Comparison of ENCODE assay signal across 9 cellular contexts in genomic region chr12:45257185-45257585, GRCh38. TPM values are rescaled to one million over a fixed set of nuclear protein-coding genes. Genes with fewer than 3 reads are reported as not detected.
A peak's percentile ranks its signal among the peaks of the same experiment; 100 is the strongest.
DNase-seq lines count a peak whose midpoint lies in the region; ATAC-seq and TF ChIP-seq lines count a peak whose summit lies in the region.
"Had no signal": no experiment of that assay in that cellular context is flagged by ENCODE, and none has a peak within 500 bp of the region (broad histone marks: within the 10 kb centered on the region; RNA-seq: fewer than 3 reads in every experiment).

No MANE protein-coding gene starts in this region.

- H3K79me2 ChIP-seq in GM23338 (replicated peaks; ENCODE audit: insufficient read depth) = peaks cover 35% of the 10 kb centered on the region

- TF ChIP-seq CTCF in GM23338 (conservative IDR thresholded peaks at IDR 0.05; ENCODE audit: low read depth in 2 of 2) = 0 out of 4 replicates have a peak, but pooled peaks of 1 of the 2 experiments have one; percentile 3

- H2AFZ ChIP-seq in GM23338 = no peak overlapping the region

- H3K27me3 Mint-ChIP-seq in GM23338 (ENCODE audit: insufficient read depth, low read depth, poor library complexity) = no peaks in the 10 kb centered on the region
- no peaks in the 10 kb centered on the region for H3K27me3 Mint-ChIP-seq in naive thymus-derived CD4-positive, alpha-beta T cell

- no peaks in the 10 kb centered on the region for H3K9me3 Mint-ChIP-seq in GM23338
- no peaks in the 10 kb centered on the region for H3K9me3 Mint-ChIP-seq in naive thymus-derived CD4-positive, alpha-beta T cell

- no peaks in the 10 kb centered on the region for H3K36me3 ChIP-seq in GM23338 (ENCODE audit: insufficient read depth)
- H3K36me3 ChIP-seq in naive thymus-derived CD4-positive, alpha-beta T cell (ENCODE audit: control insufficient read depth in 2 of 3, insufficient read depth in 3 of 3, low read length in 3 of 3) = no peaks in the 10 kb centered on the region

- H3K27me3 ChIP-seq in GM23338 (ENCODE audit: insufficient read depth) = no peaks in the 10 kb centered on the region
- H3K27me3 ChIP-seq in naive thymus-derived CD4-positive, alpha-beta T cell (ENCODE audit: control insufficient read depth in 2 of 2, insufficient read depth in 2 of 2, low read length in 2 of 2) = no peaks in the 10 kb centered on the region

- POLR2A ChIA-PET in naive thymus-derived CD4-positive, alpha-beta T cell (lab: Charles Lee) = interaction anchor here (0.7 kb wide), 1 partner anchor 810 kb away, joined by 4 read pairs; no protein-coding TSS in a partner anchor

- CTCF ChIA-PET in naive thymus-derived CD4-positive, alpha-beta T cell (lab: Charles Lee) = no interaction called here

- peaks cover 32% of the 10 kb centered on the region for H3K4me1 ChIP-seq in GM23338 (ENCODE audit: insufficient read depth)
- no peaks in the 10 kb centered on the region for H3K4me1 ChIP-seq in naive thymus-derived CD4-positive, alpha-beta T cell (ENCODE audit: control insufficient read depth in 2 of 2, insufficient read depth in 2 of 2, low read length in 2 of 2)

- intact Hi-C loops in naive thymus-derived CD4-positive, alpha-beta T cell (cut with micrococcal nuclease) = no loop called here

- peaks cover 7% of the 10 kb centered on the region; the same call in 2 of the 3 replicates for H3K36me3 Mint-ChIP-seq in GM23338 (ENCODE audit: low read depth)
- peaks cover 0 to 26% (median 8%) of the 10 kb centered on the region in 5 donors for H3K36me3 Mint-ChIP-seq in naive thymus-derived CD4-positive, alpha-beta T cell

- H3K9me3 ChIP-seq in naive thymus-derived CD4-positive, alpha-beta T cell (ENCODE audit: control insufficient read depth in 2 of 3, low read length in 3 of 3) = no peaks in the 10 kb centered on the region

- H3K9me2 ChIP-seq in GM23338 (ENCODE audit: insufficient read depth) = no peaks in the 10 kb centered on the region

- in situ Hi-C loops in KBM-7 (cut with MboI; ENCODE audit: low pct_unique_long_range_greater_than_20kb, low sequenced_read_pairs) = no loop called here

- peak overlapping the region; percentile 60; the same call in 1 of the 2 replicates for H3K27ac ChIP-seq in GM23338 (ENCODE audit: low read depth)
- H3K27ac ChIP-seq in naive thymus-derived CD4-positive, alpha-beta T cell (ENCODE audit: low read depth, low read length) = no peak overlapping the region

- H4K20me1 ChIP-seq in GM23338 (replicated peaks; ENCODE audit: insufficient read depth) = no peaks in the 10 kb centered on the region

- H3K4me1 Mint-ChIP-seq in GM23338 = peaks cover 56% of the 10 kb centered on the region
- H3K4me1 Mint-ChIP-seq in naive thymus-derived CD4-positive, alpha-beta T cell = peaks cover 20 to 52% (median 41%) of the 10 kb centered on the region in 7 donors

- peak overlapping the region; percentile 45; the same call in 1 of the 2 replicates for H3K27ac Mint-ChIP-seq in GM23338
- H3K27ac Mint-ChIP-seq in naive thymus-derived CD4-positive, alpha-beta T cell = peak overlapping the region in 1 of 9 donors; percentile 48

- H3K4me3 ChIP-seq in GM23338 = no peak overlapping the region
- H3K4me3 ChIP-seq in naive thymus-derived CD4-positive, alpha-beta T cell (ENCODE audit: low read length) = no peak overlapping the region

- H3K4me2 ChIP-seq in GM23338 = 0 out of 2 replicates have a peak overlapping the region, but pooled peaks have one; percentile 30

- H3K4me3 Mint-ChIP-seq in GM23338 = no peak overlapping the region
- H3K4me3 Mint-ChIP-seq in naive thymus-derived CD4-positive, alpha-beta T cell = no peak overlapping the region

- ATAC-seq in GM18508 (IDR thresholded peaks at IDR 0.05; ENCODE audit: insufficient read depth, unreplicated experiment) (peak; percentile 70), GM23338 (peak; percentile 82)
- peak; percentile 64 for ATAC-seq in naive thymus-derived CD4-positive, alpha-beta T cell

- no peak for DNase-seq in GM23338 (ENCODE audit: low spot score)
- DNase-seq in KBM-7 = peak; percentile 96
- no peak for DNase-seq in naive thymus-derived CD4-positive, alpha-beta T cell
- DNase-seq in LoVo (ENCODE audit: low spot score) = no peak
- DNase-seq in stimulated activated CD8-positive, alpha-beta memory T cell treated with anti-CD3 and anti-CD28 coated beads, Interleukin-4, amount 100 ng/mL, for 48 hours = no peak
- no peak for DNase-seq in NCI-H1694 (lab: John Stamatoyannopoulos, UW)
- no peak for DNase-seq in NCI-H128 (lab: John Stamatoyannopoulos, UW; ENCODE audit: unreplicated experiment)
- DNase-seq: kidney glomerular epithelial cell had no signal

- no peaks in the 10 kb centered on the region for H3F3A ChIP-seq in GM23338 (replicated peaks; ENCODE audit: low read depth)

TF ChIP-seq in GM23338, 12 proteins besides CTCF, POLR2A, EP300 and RAD21 (continues in another document):
- TF ChIP-seq ZNF462 (CRISPR knock-in tag; IDR thresholded peaks at IDR 0.05) (0 out of 2 replicates have a peak, but pooled peaks have one; percentile 11), POLR2AphosphoS5 (IDR thresholded peaks at IDR 0.05; ENCODE audit: low read depth) (no peak), ETS1 (IDR thresholded peaks at IDR 0.05) (no peak), CREB1 (CRISPR knock-in tag; IDR thresholded peaks at IDR 0.05; ENCODE audit: low read depth) (no peak), EZH2phosphoT487 (IDR thresholded peaks at IDR 0.05; ENCODE audit: unreplicated experiment) (no peak), ZNF114 (CRISPR knock-in tag; IDR thresholded peaks at IDR 0.05) (no peak), EZH2 (IDR thresholded peaks at IDR 0.05; ENCODE audit: low read depth, unreplicated experiment) (no peak)

RNA-seq across cellular contexts. Expression of gene ANO6, which starts 41.3 kb away (rescaled TPM):
- total RNA-seq in GM23338 (2014; rRNA removed; shearing (Covaris generic)) = 45.1 and 48.9 TPM in 2 replicates
- 17.7 and 21.1 TPM in 2 replicates for polyA plus RNA-seq in GM23338 (2016; fragmentation: Nextera tagmentation; extraction: Ambion mirVana)
- total RNA-seq in naive thymus-derived CD4-positive, alpha-beta T cell = 10 to 100 TPM; 15.1 to 29.7 (median 25.3) TPM
- 10 to 100 TPM; 17.5 to 23.7 TPM for polyA plus RNA-seq in naive thymus-derived CD4-positive, alpha-beta T cell
